ENCODE assay signal across 29 cellular contexts in genomic region chr12:11022520-11022919, GRCh38.
"Had no signal": no experiment of that assay in that cellular context is flagged by ENCODE, and none has a peak within 500 bp of the region (broad histone marks: within the 10 kb centered on the region; RNA-seq: fewer than 3 reads in every experiment).

TSS of gene TAS2R19 (minus strand) at chr12:11022620. CDS start at chr12:11022571, 49 bp downstream.

- H3K4me1 Mint-ChIP-seq: activated CD4-positive, alpha-beta memory T cell treated with anti-CD3 and anti-CD28 coated beads, Interleukin-2, amount 10 ng/mL, durations not matched to agents 7 days and 5 days had no signal

- H3K27me3 Mint-ChIP-seq: activated B cell treated with CpG ODN at 0.5 μM for 24 hours; activated CD4-positive, alpha-beta memory T cell treated with anti-CD3 and anti-CD28 coated beads, Interleukin-2, amount 10 ng/mL, durations not matched to agents 7 days and 5 days; activated naive CD8-positive, alpha-beta T cell; T-cell had no signal

- H3K27ac Mint-ChIP-seq: activated B cell treated with CpG ODN at 0.5 μM for 24 hours; activated CD4-positive, alpha-beta memory T cell treated with anti-CD3 and anti-CD28 coated beads, Interleukin-2, amount 10 ng/mL, durations not matched to agents 7 days and 5 days; activated naive CD8-positive, alpha-beta T cell; T-cell had no signal

- H3K4me3 ChIP-seq: adrenal gland, SK-N-MC had no signal

- H3K9me3 ChIP-seq: adrenal gland had no signal

- H3K27ac ChIP-seq: adrenal gland, SK-N-MC had no signal

- FAIRE-seq: bronchial epithelial cell, TTC549 had no signal

- H3K4me3 Mint-ChIP-seq: activated B cell treated with CpG ODN at 0.5 μM for 24 hours; activated CD4-positive, alpha-beta memory T cell treated with anti-CD3 and anti-CD28 coated beads, Interleukin-2, amount 10 ng/mL, durations not matched to agents 7 days and 5 days; activated naive CD8-positive, alpha-beta T cell; T-cell had no signal

- H3K27me3 ChIP-seq: adrenal gland had no signal

- ATAC-seq: Panc1, Right ventricle myocardium inferior, T-cell had no signal

- DNase-seq: activated B cell treated with CpG ODN at 0.5 μM for 24 hours; activated CD4-positive, alpha-beta memory T cell treated with anti-CD3 and anti-CD28 coated beads, Interleukin-2, amount 10 ng/mL, durations not matched to agents 7 days and 5 days; activated CD4-positive, alpha-beta T cell treated with anti-CD3 and anti-CD28 coated beads, Interleukin-2, amount 50 U/mL, for 1 hour; activated effector memory CD4-positive, alpha-beta T cell treated with Interleukin-2 at 50 U/mL for 16 hours; activated naive CD4-positive, alpha-beta T cell; adrenal gland; anterior cingulate cortex; central memory CD4-positive, alpha-beta T cell; IMR-90; KBM-7; NCI-H1092; NCI-H1417; NCI-H1930; NCI-H2171; NCI-H226; NCI-H510A; NCI-H526 treated with DMSO at 0.1 percent for 48 hours; NCI-H82; OCI-M1; RPMI8226; T-cell; T-helper 2 cell; T1000 had no signal

- H3K36me3 ChIP-seq: adrenal gland had no signal

- H3K4me1 ChIP-seq: adrenal gland had no signal
